17 cellular contexts compared by ENCODE assay signal in the genomic region with DNA sequence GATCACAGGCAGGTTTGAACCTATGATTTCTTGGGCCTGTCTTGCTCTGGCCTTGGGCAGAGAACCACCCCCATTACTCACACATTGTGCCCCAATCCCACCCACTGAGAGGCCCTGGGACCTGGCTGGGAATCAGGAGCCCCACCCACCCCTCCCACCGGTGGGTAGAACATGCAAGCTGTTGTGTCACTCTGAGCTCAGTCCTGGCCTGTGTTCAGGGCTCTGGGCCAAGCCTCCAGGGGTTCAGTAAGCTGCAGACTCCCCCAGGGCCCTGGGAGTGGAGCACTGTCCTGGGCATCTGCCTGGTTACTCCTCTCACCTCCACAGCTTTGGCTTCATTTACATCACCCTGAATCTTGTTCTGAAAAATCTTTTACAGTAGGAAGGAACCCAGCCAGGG.
A peak's percentile ranks its signal among the peaks of the same experiment; 100 is the strongest.
DNase-seq lines count a peak whose midpoint lies in the region; ATAC-seq and TF ChIP-seq lines count a peak whose summit lies in the region.
"Had no signal": no experiment of that assay in that cellular context is flagged by ENCODE, and none has a peak within 500 bp of the region (broad histone marks: within the 10 kb centered on the region; RNA-seq: fewer than 3 reads in every experiment).

No MANE protein-coding gene starts in this region.

- H4K20me1 ChIP-seq in GM23248 (ENCODE audit: insufficient read depth): no peaks in the 10 kb centered on the region

- no peaks in the 10 kb centered on the region for H3K36me3 ChIP-seq in GM23248 (ENCODE audit: low read depth)
- H3K36me3 ChIP-seq in esophagus squamous epithelium: no peaks in the 10 kb centered on the region
- H3K36me3 ChIP-seq in H7 (replicated peaks; ENCODE audit: control insufficient read depth, insufficient read depth, low read length): no peaks in the 10 kb centered on the region

- no peaks in the 10 kb centered on the region for H3F3A ChIP-seq in GM23248 (ENCODE audit: insufficient read depth)

- H3K27ac ChIP-seq in GM23248 (no peak overlapping the region), esophagus squamous epithelium (peak overlapping the region in 1 of 4 donors; percentile 18)
- H3K27ac ChIP-seq: parathyroid adenoma had no signal

- no peak for TF ChIP-seq CTCF in omental fat pad (IDR thresholded peaks at IDR 0.05)
- no peak for TF ChIP-seq CTCF in esophagus squamous epithelium (IDR thresholded peaks at IDR 0.05)

- in situ Hi-C loops in GM23248 (cut with MboI): no loop called here

- H3K79me2 ChIP-seq in GM23248 (ENCODE audit: insufficient read depth): no peaks in the 10 kb centered on the region
- H3K79me2 ChIP-seq: parathyroid adenoma had no signal

- ATAC-seq in esophagus mucosa (peak; percentile 95), omental fat pad (ENCODE audit: low FRiP score) (peak; percentile 67), GM18873 (IDR thresholded peaks at IDR 0.05; ENCODE audit: low FRiP score, unreplicated experiment) (no peak)

- H3K4me3 ChIP-seq in GM23248: no peak overlapping the region
- H3K4me3 ChIP-seq in esophagus squamous epithelium: no peak overlapping the region
- no peak overlapping the region for H3K4me3 ChIP-seq in H7 (ENCODE audit: insufficient read depth, low read depth, low read length)
- H3K4me3 ChIP-seq: skin epidermis had no signal

- no peak overlapping the region for H2AFZ ChIP-seq in GM23248
- H2AFZ ChIP-seq: parathyroid adenoma had no signal

- H3K9me3 ChIP-seq in GM23248 (ENCODE audit: low read depth): no peaks in the 10 kb centered on the region
- H3K9me3 ChIP-seq in esophagus squamous epithelium: peaks cover 0 to 12% (median 11%) of the 10 kb centered on the region in 3 donors

- intact Hi-C loops in esophagus squamous epithelium (cut with DNase I): no loop called here

- 0 to 14% methylated on average over 1 of the region's 1 CpG for WGBS in GM23248 (ENCODE audit: low coverage in 1 of 2, low lambda C conversion rate in 2 of 2, missing lambda C conversion rate in 2 of 2), 2 experiments
- WGBS in esophagus squamous epithelium, 2 donors: no CpG with 5 or more reads among the region's 1 CpG

- no peak overlapping the region for H3K9ac ChIP-seq in GM23248
- H3K9ac ChIP-seq: parathyroid adenoma had no signal

- no peaks in the 10 kb centered on the region for H3K9me2 ChIP-seq in GM23248 (ENCODE audit: insufficient read depth)

- peak; percentile 6 for DNase-seq in GM23248
- DNase-seq in NCI-H2171 treated with DMSO at 0.1 percent for 48 hours (lab: John Stamatoyannopoulos, UW): peak; percentile 76
- DNase-seq in omental fat pad (ENCODE audit: low spot score): no peak
- DNase-seq in esophagus squamous epithelium (lab: John Stamatoyannopoulos, UW): no peak
- DNase-seq in H7: no peak
- DNase-seq: activated CD4-positive, alpha-beta T cell treated with anti-CD3 and anti-CD28 coated beads, Interleukin-2, amount 10 ng/mL, durations not matched to agents 24 days and 14 days; activated T-cell treated with anti-CD3 and anti-CD28 coated beads, Interleukin-2, amount 50 U/mL, for 1 hour; effector CD8-positive, alpha-beta T cell; foreskin melanocyte; IMR-90; MV-4-11; NCI-H82; stimulated activated CD4-positive, alpha-beta T cell treated with anti-CD3 and anti-CD28 coated beads, Interleukin-4, amount 100 ng/mL, for 4 hours had no signal

- H3K4me1 ChIP-seq in GM23248 (ENCODE audit: insufficient read depth): no peaks in the 10 kb centered on the region
- peaks cover 5 to 28% (median 17%) of the 10 kb centered on the region in 3 donors for H3K4me1 ChIP-seq in esophagus squamous epithelium
- H3K4me1 ChIP-seq: parathyroid adenoma had no signal

- H3K4me2 ChIP-seq in GM23248 (ENCODE audit: unreplicated experiment): no peak overlapping the region

- H3K27me3 ChIP-seq in GM23248 (replicated peaks; ENCODE audit: insufficient read depth) (no peaks in the 10 kb centered on the region), esophagus squamous epithelium (no peaks in the 10 kb centered on the region), H7 (ENCODE audit: control insufficient read depth, insufficient read depth, low read length) (no peaks in the 10 kb centered on the region; the same call in 1 of the 2 replicates)

- no peak for TF ChIP-seq POLR2A in esophagus squamous epithelium (IDR thresholded peaks at IDR 0.05)

Comparison
In these comparisons a context has a peak if more than half of its experiments do, and no peak if none do; other contexts are left out.
1. DNase-seq: peak in GM23248 (single experiment) and NCI-H2171 treated with DMSO at 0.1 percent for 48 hours (single experiment); none in omental fat pad (single experiment), esophagus squamous epithelium (single experiment) and H7 (single experiment).